10 cellular contexts compared by ENCODE assay signal in the genomic region with DNA sequence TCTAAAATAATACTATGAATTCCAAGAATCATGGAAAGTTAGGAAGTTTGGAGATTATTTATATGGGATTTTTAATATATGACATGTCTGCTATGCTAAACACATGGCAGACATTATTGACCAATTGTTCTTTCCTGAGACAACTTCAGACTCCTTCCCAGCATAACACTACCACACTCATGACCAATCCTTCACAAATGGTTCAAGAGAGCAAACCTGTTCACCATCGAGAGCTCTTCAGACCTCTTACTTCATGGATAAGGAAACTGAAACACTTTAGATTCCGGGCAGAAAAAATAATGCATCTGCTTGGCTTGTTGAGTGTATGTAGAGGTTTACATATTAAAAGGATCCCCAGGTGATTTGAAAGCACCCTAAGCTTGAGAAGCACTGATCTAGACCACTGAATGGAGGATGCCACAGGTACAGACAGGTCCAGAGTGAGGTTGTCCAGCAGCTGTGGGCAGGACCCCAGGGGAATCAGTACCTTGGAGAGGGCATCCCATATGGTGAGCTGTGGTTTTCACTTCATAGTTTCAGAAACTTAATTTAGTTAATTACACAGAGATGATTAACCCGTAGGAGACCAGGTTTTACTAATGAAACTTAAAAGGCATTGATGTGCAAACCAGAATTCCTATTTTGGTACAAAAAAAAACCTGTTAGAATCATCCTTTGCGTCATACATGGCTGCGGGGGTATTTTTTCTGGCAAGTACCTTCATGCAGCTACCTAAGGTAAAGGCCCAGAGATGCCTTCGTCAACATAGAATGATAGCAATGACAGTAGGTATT.
DNase-seq lines count a peak whose midpoint lies in the region; ATAC-seq, FAIRE-seq and TF ChIP-seq lines count a peak whose summit lies in the region.
"Had no signal": no experiment of that assay in that cellular context is flagged by ENCODE, and none has a peak within 500 bp of the region (broad histone marks: within the 10 kb centered on the region; RNA-seq: fewer than 3 reads in every experiment).

No MANE protein-coding gene starts in this region.

- no peak overlapping the region for H3K27ac Mint-ChIP-seq in HFFc6

- no peak for TF ChIP-seq RAD21 in HepG2 (CRISPR knock-in tag; IDR thresholded peaks at IDR 0.05)

- WGBS in HepG2 (ENCODE audit: low lambda C conversion rate), result 49% methylated on average over 6 of the region's 6 CpGs

- H4K20me1 ChIP-seq in HepG2 (ENCODE audit: insufficient read depth, low read length), result no peaks in the 10 kb centered on the region

- peak; percentile 77 for ATAC-seq in GM18867 (IDR thresholded peaks at IDR 0.05; ENCODE audit: unreplicated experiment)
- peak; percentile 77 for ATAC-seq in HG02571 (IDR thresholded peaks at IDR 0.05; ENCODE audit: unreplicated experiment)
- no peak for ATAC-seq in HepG2
- ATAC-seq: heart right ventricle had no signal

- H3K9ac ChIP-seq in HepG2 (ENCODE audit: insufficient read depth, low read depth, low read length), result no peak overlapping the region

- no peak for TF ChIP-seq CTCF in HepG2 (CRISPR knock-in tag; IDR thresholded peaks at IDR 0.05)
- no peak for TF ChIP-seq CTCF in HFFc6 (IDR thresholded peaks at IDR 0.05)
- TF ChIP-seq CTCF in dorsolateral prefrontal cortex (IDR thresholded peaks at IDR 0.05 in 54 of 56, conservative IDR thresholded peaks at IDR 0.05 in 2 of 56; ENCODE audit: low read depth in 1 of 56, partially characterized antibody in 56 of 56), result no peak

- in situ Hi-C loops in HepG2 (cut with HindIII; ENCODE audit: extremely low pct_ligation_motif_present, low pct_unique_long_range_greater_than_20kb), result no loop called here

- POLR2A ChIA-PET in HepG2 (lab: Yijun Ruan, JAX), result no interaction called here

- no peaks in the 10 kb centered on the region for H3K36me3 Mint-ChIP-seq in HFFc6 (ENCODE audit: low read depth)

- no TSS peak for BruUV-seq in HepG2 (replicated peaks; lab: Mats Ljungman, UMichigan)

- peak; percentile 88 for FAIRE-seq in HTR-8/SVneo (lab: Jason Lieb, UNC)
- FAIRE-seq in HepG2 (lab: Jason Lieb, UNC), result no peak

- H3K4me3 ChIP-seq in HepG2 (replicated peaks in 1 of 3; ENCODE audit: insufficient read depth in 1 of 3, low read depth in 2 of 3, low read length in 3 of 3) (no peak overlapping the region), dorsolateral prefrontal cortex (no peak overlapping the region)
- H3K4me3 ChIP-seq: heart right ventricle had no signal

- no peaks in the 10 kb centered on the region for H3K36me3 ChIP-seq in HepG2 (replicated peaks in 1 of 2; ENCODE audit: control insufficient read depth in 1 of 2, insufficient read depth in 2 of 2, low read length in 2 of 2)
- H3K36me3 ChIP-seq: heart right ventricle had no signal

- intact Hi-C loops in HepG2 (cut with micrococcal nuclease; ENCODE audit: unreplicated experiment), result no loop called here
- intact Hi-C loops in dorsolateral prefrontal cortex (cut with DNase I), result no loop called here

- no peaks in the 10 kb centered on the region for H3K9me3 Mint-ChIP-seq in HFFc6

- H3K79me2 ChIP-seq in HepG2 (ENCODE audit: insufficient read depth, low read length), result no peaks in the 10 kb centered on the region

- TF ChIP-seq POLR2A in HepG2 (IDR thresholded peaks at IDR 0.05; ENCODE audit: insufficient read depth in 1 of 2, low read depth in 2 of 2, low read length in 2 of 2), result no peak

- no peak for TF ChIP-seq EP300 in HepG2 (IDR thresholded peaks at IDR 0.05; ENCODE audit: low read depth in 2 of 2, low read length in 2 of 2)
- no peak for TF ChIP-seq EP300 in HepG2 (CRISPR knock-in tag; IDR thresholded peaks at IDR 0.05; ENCODE audit: borderline replicate concordance)

- no peak for DNase-seq in HTR-8/SVneo (ENCODE audit: insufficient read length, low spot score)
- DNase-seq in HepG2 (ENCODE audit: low spot score), result no peak
- DNase-seq in HFFc6, result no peak
- DNase-seq in dorsolateral prefrontal cortex, result no peak
- DNase-seq in stimulated activated CD4-positive, alpha-beta T cell treated with anti-CD3 and anti-CD28 coated beads, Interleukin-2, amount 100 ng/mL, for 48 hours, result no peak
- DNase-seq in MV-4-11 (lab: John Stamatoyannopoulos, UW), result no peak
- DNase-seq: activated gamma-delta T cell treated with Interleukin-2 at 50 U/mL for 16 hours, heart right ventricle had no signal

- H3K4me1 ChIP-seq in HepG2 (ENCODE audit: insufficient read depth, low read length), result no peaks in the 10 kb centered on the region

- CTCF ChIA-PET in HepG2 (lab: Yijun Ruan, JAX; ENCODE audit: low intra/inter-chr PET ratio, low total read pairs), result no interaction called here

- H3K27me3 Mint-ChIP-seq in HFFc6 (ENCODE audit: insufficient read depth), result peaks cover 15% of the 10 kb centered on the region

- H3K4me3 Mint-ChIP-seq in HFFc6, result no peak overlapping the region

- H3K9me3 ChIP-seq in HepG2 (ENCODE audit: low read length), result no peaks in the 10 kb centered on the region
- H3K9me3 ChIP-seq: heart right ventricle had no signal

- H2AFZ ChIP-seq in HepG2 (ENCODE audit: low read length), result no peak overlapping the region

- H3K4me1 Mint-ChIP-seq in HFFc6 (ENCODE audit: low read depth), result peaks cover 6% of the 10 kb centered on the region

- H3K27me3 ChIP-seq in HepG2 (ENCODE audit: control insufficient read depth in 1 of 2, insufficient read depth in 2 of 2, low read length in 2 of 2) (no peaks in the 10 kb centered on the region), dorsolateral prefrontal cortex (no peaks in the 10 kb centered on the region)

- H3K4me2 ChIP-seq in HepG2 (ENCODE audit: low read depth, low read length), result no peak overlapping the region

- H3K27ac ChIP-seq in HepG2 (ENCODE audit: extremely low read length, insufficient read depth, low read length) (no peak overlapping the region), dorsolateral prefrontal cortex (no peak overlapping the region)
- H3K27ac ChIP-seq: heart right ventricle had no signal

TF ChIP-seq in HepG2, 621 proteins besides CTCF, POLR2A, EP300 and RAD21:
- no peak for TF ChIP-seq IRF1 (CRISPR knock-in tag; IDR thresholded peaks at IDR 0.05; ENCODE audit: low read depth)
- TF ChIP-seq REST (IDR thresholded peaks at IDR 0.05; ENCODE audit: borderline replicate concordance in 1 of 2, low read depth in 1 of 2, low read length in 2 of 2), result peak; percentile 49 to 91
- peak; percentile 85 for TF ChIP-seq MIER2 (CRISPR knock-in tag; IDR thresholded peaks at IDR 0.05)
